9 cellular contexts compared by ENCODE assay signal in genomic region chr7:99267530-99268360, GRCh38. TPM values are rescaled to one million over a fixed set of nuclear protein-coding genes. Genes with fewer than 3 reads are reported as not detected.
DNase-seq lines count a peak whose midpoint lies in the region; ATAC-seq lines count a peak whose summit lies in the region.
"Had no signal": no experiment of that assay in that cellular context is flagged by ENCODE, and none has a peak within 500 bp of the region (broad histone marks: within the 10 kb centered on the region; RNA-seq: fewer than 3 reads in every experiment).

No MANE protein-coding gene starts in this region.

- ATAC-seq in HG02981 (IDR thresholded peaks at IDR 0.05; ENCODE audit: unreplicated experiment), result no peak
- ATAC-seq in HG02870 (IDR thresholded peaks at IDR 0.05; ENCODE audit: unreplicated experiment), result no peak

- no peak overlapping the region for H3K4me3 ChIP-seq in skeletal muscle cell (ENCODE audit: low read depth, low read length)

- DNase-seq in G401 (ENCODE audit: low spot score), result peak; percentile 77
- DNase-seq in T1000 (lab: John Stamatoyannopoulos, UW), result peak; percentile 47
- peak; percentile 17 for DNase-seq in fibroblast of the conjunctiva (ENCODE audit: low read depth)
- DNase-seq in skeletal muscle cell (ENCODE audit: low read depth), result peak; percentile 38
- no peak for DNase-seq in activated CD4-positive, alpha-beta T cell treated with anti-CD3 and anti-CD28 coated beads for 4 hours
- no peak for DNase-seq in NCI-H524 (lab: John Stamatoyannopoulos, UW)
- DNase-seq: left cardiac atrium had no signal

- in situ Hi-C loops in G401 (cut with HindIII; ENCODE audit: low sequenced_read_pairs), result loop anchor here (10.0 kb wide), 1 partner anchor 53 kb away; no protein-coding TSS in a partner anchor

RNA-seq across cellular contexts. Expression of gene MYH16, which starts 4.9 kb away (rescaled TPM):
- total RNA-seq in G401 (2014; rRNA removed; shearing (Covaris generic)), result not detected in 2 replicates
- total RNA-seq: left cardiac atrium had no signal

RNA-seq across cellular contexts. Expression of gene ARPC1A, which starts 58.0 kb away (rescaled TPM):
- total RNA-seq in G401 (2014; rRNA removed; shearing (Covaris generic)), result 111 and 121 TPM in 2 replicates

RNA-seq across cellular contexts. Expression of gene KPNA7, which starts 59.8 kb away (rescaled TPM):
- not detected in 2 replicates for total RNA-seq in G401 (2014; rRNA removed; shearing (Covaris generic))
- total RNA-seq: left cardiac atrium had no signal

Comparison
In these comparisons a context has a peak if more than half of its experiments do, and no peak if none do; other contexts are left out.
1. DNase-seq: peak in G401 (single experiment), T1000 (single experiment), fibroblast of the conjunctiva (single experiment) and skeletal muscle cell (single experiment); none in activated CD4-positive, alpha-beta T cell treated with anti-CD3 and anti-CD28 coated beads for 4 hours (0 of 2) and NCI-H524 (0 of 2).